In the genomic region with DNA sequence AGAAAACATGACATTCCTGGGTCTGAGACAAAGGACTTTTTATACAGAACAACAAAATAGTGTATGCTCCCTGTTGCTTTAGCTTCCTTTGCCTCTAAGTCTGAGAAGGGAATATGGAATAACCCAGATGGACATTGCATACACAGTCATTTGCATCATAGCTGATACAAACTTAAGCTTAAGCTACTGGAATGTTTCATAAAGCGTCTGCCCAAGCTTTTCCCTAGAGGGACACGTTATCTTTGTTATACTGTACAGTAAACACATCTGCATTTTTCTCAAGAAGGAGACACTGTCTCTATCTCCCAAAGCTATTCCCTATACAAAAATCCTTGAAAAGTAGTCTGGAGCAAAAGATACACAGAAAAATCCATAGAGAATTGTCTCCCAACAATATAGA, we compare ENCODE assay signal across 16 cellular contexts.
DNase-seq lines count a peak whose midpoint lies in the region; ATAC-seq, FAIRE-seq and TF ChIP-seq lines count a peak whose summit lies in the region.
"Had no signal": no experiment of that assay in that cellular context is flagged by ENCODE, and none has a peak within 500 bp of the region (broad histone marks: within the 10 kb centered on the region; RNA-seq: fewer than 3 reads in every experiment).

No MANE protein-coding gene starts in this region.

- no peak for TF ChIP-seq POLR2A in GM12892 (IDR thresholded peaks at IDR 0.05; ENCODE audit: low read depth, low read length)

- DNase-seq in NCI-H526 treated with DMSO at 0.1 percent for 48 hours (lab: John Stamatoyannopoulos, UW) (peak; percentile 16), brain microvascular endothelial cell (peak; percentile 61), fibroblast of villous mesenchyme (ENCODE audit: low read depth) (peak; percentile 84), GM12892 (ENCODE audit: insufficient read length) (no peak), foreskin keratinocyte (no peak)
- DNase-seq: BE2C; CD4-positive, alpha-beta memory T cell; DMS79; H7 had no signal

- H3K27me3 ChIP-seq in brain microvascular endothelial cell (replicated peaks) (no peaks in the 10 kb centered on the region), foreskin keratinocyte (no peaks in the 10 kb centered on the region)
- H3K27me3 ChIP-seq: BE2C had no signal

- H3K4me3 ChIP-seq in brain microvascular endothelial cell (ENCODE audit: low read depth, low read length) = no peak overlapping the region
- H3K4me3 ChIP-seq in fibroblast of villous mesenchyme (ENCODE audit: low read depth, low read length) = no peak overlapping the region
- H3K4me3 ChIP-seq: A549, GM12878, GM23338 had no signal

- ATAC-seq in HG03139 (IDR thresholded peaks at IDR 0.05; ENCODE audit: unreplicated experiment) = no peak
- no peak for ATAC-seq in foreskin keratinocyte
- ATAC-seq: A549, GM12878, GM23338, HepG2 had no signal

- H3K4me1 ChIP-seq in foreskin keratinocyte = no peaks in the 10 kb centered on the region
- H3K4me1 ChIP-seq: A549 had no signal

- no peak for TF ChIP-seq CTCF in brain microvascular endothelial cell (IDR thresholded peaks at IDR 0.05; ENCODE audit: low read depth, low read length, missing control alignments)
- TF ChIP-seq CTCF in fibroblast of villous mesenchyme (IDR thresholded peaks at IDR 0.05; ENCODE audit: insufficient read depth, low read depth, low read length) = no peak
- TF ChIP-seq CTCF in foreskin keratinocyte (conservative IDR thresholded peaks at IDR 0.05) = no peak

- no peaks in the 10 kb centered on the region for H3K36me3 ChIP-seq in brain microvascular endothelial cell (replicated peaks)
- H3K36me3 ChIP-seq: BE2C had no signal

- no peak overlapping the region for H3K27ac ChIP-seq in brain microvascular endothelial cell
- no peak overlapping the region for H3K27ac ChIP-seq in foreskin keratinocyte
- H3K27ac ChIP-seq: A549, C4-2B had no signal

- in situ Hi-C loops in brain microvascular endothelial cell (cut with HindIII; ENCODE audit: low pct_ligation_motif_present, low sequenced_read_pairs) = no loop called here

- no peak for FAIRE-seq in GM12892 (lab: Jason Lieb, UNC)
- FAIRE-seq: A549, GM12878, HepG2, HTR-8/SVneo had no signal

Comparison
In these comparisons a context has a peak if more than half of its experiments do, and no peak if none do; other contexts are left out.
1. DNase-seq: peak in NCI-H526 treated with DMSO at 0.1 percent for 48 hours (single experiment), brain microvascular endothelial cell (single experiment) and fibroblast of villous mesenchyme (single experiment); none in GM12892 (single experiment) and foreskin keratinocyte (0 of 2).